Comparison of ENCODE assay signal across 31 cellular contexts in the genomic region with DNA sequence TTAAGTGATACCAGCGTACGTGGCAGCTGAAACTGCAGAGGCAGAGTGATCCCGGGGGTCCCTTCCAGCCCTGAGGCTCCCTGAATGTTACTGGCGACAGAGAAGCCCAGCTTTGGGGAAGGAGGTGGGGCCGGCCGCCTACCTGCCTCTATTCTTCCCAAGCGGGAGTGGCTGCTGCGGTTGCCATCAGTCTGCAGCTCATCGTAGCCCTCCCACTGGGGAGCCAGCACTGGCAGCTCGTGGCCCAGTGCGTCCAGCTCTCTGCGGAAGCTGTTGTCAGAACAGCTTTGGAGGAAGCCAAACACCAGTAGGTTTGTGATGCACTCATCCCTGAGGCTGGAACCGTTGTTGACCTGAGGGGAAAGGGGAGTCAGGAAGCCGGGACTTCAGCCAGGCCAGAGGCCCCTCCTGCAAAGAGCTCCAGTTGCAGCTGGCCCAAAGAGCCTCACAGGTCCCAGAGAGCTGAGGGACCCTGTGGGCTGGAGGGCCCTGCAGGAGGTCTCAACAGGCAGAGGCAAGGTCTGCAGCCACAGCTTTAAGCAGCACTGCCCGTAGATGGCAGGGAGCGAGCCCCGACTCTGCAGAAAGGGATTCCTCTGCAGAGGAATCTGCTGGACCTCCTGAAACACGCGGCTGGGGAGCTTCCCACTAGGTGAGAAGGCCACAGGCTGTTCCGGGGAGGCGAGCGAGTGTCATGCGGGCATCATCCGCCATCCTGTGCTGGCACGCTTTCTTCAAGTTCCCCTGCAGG. TPM values are rescaled to one million over a fixed set of nuclear protein-coding genes. Genes with fewer than 3 reads are reported as not detected.
DNase-seq lines count a peak whose midpoint lies in the region; ATAC-seq, FAIRE-seq and TF ChIP-seq lines count a peak whose summit lies in the region.
"Had no signal": no experiment of that assay in that cellular context is flagged by ENCODE, and none has a peak within 500 bp of the region (broad histone marks: within the 10 kb centered on the region; RNA-seq: fewer than 3 reads in every experiment).

No MANE protein-coding gene starts in this region.

- H3K27ac ChIP-seq in left ventricle myocardium inferior (replicated peaks): peak overlapping the region; percentile 42
- H3K27ac ChIP-seq: body of pancreas, gastroesophageal sphincter, Peyer's patch, SJCRH30, suprapubic skin had no signal

- intact Hi-C loops in left ventricle myocardium inferior (cut with micrococcal nuclease) (no loop called here), Right ventricle myocardium superior (cut with DNase I) (loop anchor here (5.0 to 10.0 kb wide), 2 partner anchors 161 to 333 kb away; a partner anchor contains a TSS)

- TF ChIP-seq CTCF in left ventricle myocardium inferior (IDR thresholded peaks at IDR 0.05; ENCODE audit: borderline replicate concordance): no peak

- peaks cover 23% of the 10 kb centered on the region for H3K4me1 ChIP-seq in left ventricle myocardium inferior
- H3K4me1 ChIP-seq: body of pancreas, Caco-2, HAP-1, Peyer's patch, SJCRH30 had no signal

- H3K9me3 ChIP-seq in left ventricle myocardium inferior (replicated peaks): no peaks in the 10 kb centered on the region
- H3K9me3 ChIP-seq: body of pancreas, Caco-2, gastroesophageal sphincter, HAP-1, Peyer's patch, SJCRH30, suprapubic skin had no signal

- FAIRE-seq in GM12891 (lab: Jason Lieb, UNC): no peak
- FAIRE-seq: GM12892, islet of Langerhans, TTC549 had no signal

- no peak for TF ChIP-seq POLR2A in GM12891 (IDR thresholded peaks at IDR 0.05; ENCODE audit: low read depth, low read length)

- ATAC-seq in Right ventricle myocardium superior (ENCODE audit: poor library complexity): no peak
- ATAC-seq: body of pancreas; gastroesophageal sphincter; stimulated activated memory B cell treated with anti-CD40 and anti-IgM and Interleukin-4, amounts not matched to agents 10 μg/mL and 1 μg/mL and 100 μg/mL, for 72 hours had no signal

- no peak for DNase-seq in left ventricle myocardium inferior
- DNase-seq in Right ventricle myocardium superior: no peak
- DNase-seq in cerebellar cortex (ENCODE audit: low spot score): peak; percentile 50
- peak; percentile 25 to 71 for DNase-seq in lung microvascular endothelial cell (ENCODE audit: low read depth in 2 of 2)
- no peak for DNase-seq in NCI-H1417 treated with DMSO at 0.1 percent for 48 hours (lab: John Stamatoyannopoulos, UW)
- DNase-seq in SK-N-DZ (ENCODE audit: low spot score): no peak
- DNase-seq in GM12891 (ENCODE audit: insufficient read length, low spot score): no peak
- DNase-seq in HuH-7 (ENCODE audit: low spot score): no peak
- DNase-seq: activated CD4-positive, alpha-beta T cell treated with anti-CD3 and anti-CD28 coated beads for 1 hour; activated gamma-delta T cell treated with Interleukin-2 at 50 U/mL for 16 hours; activated T-cell treated with anti-CD3 and anti-CD28 coated beads, Interleukin-2, amount 50 U/mL, for 1 hour; body of pancreas; Caco-2; DND-41; effector memory CD4-positive, alpha-beta T cell; NCI-H1105 treated with DMSO at 0.1 percent for 48 hours; NCI-H2081 treated with DMSO at 0.1 percent for 48 hours; NCI-H510A; Peyer's patch; SJCRH30; stimulated activated CD4-positive, alpha-beta T cell treated with anti-CD3 and anti-CD28 coated beads, Interleukin-2, amount 100 ng/mL, for 48 hours; T-helper 1 cell had no signal

- H3K27me3 ChIP-seq in left ventricle myocardium inferior (ENCODE audit: low read depth): no peaks in the 10 kb centered on the region
- H3K27me3 ChIP-seq: body of pancreas, gastroesophageal sphincter, Peyer's patch, SJCRH30, suprapubic skin had no signal

- H3K4me3 ChIP-seq in left ventricle myocardium inferior: no peak overlapping the region
- H3K4me3 ChIP-seq: body of pancreas, gastroesophageal sphincter, HAP-1, lung, Peyer's patch, SJCRH30, smooth muscle cell, suprapubic skin had no signal

- H3K36me3 ChIP-seq in left ventricle myocardium inferior: peaks cover 6% of the 10 kb centered on the region
- H3K36me3 ChIP-seq: HAP-1 had no signal

TF ChIP-seq in GM12891, 5 proteins besides CTCF, POLR2A, EP300 and RAD21:
- TF ChIP-seq POLR2AphosphoS5 (IDR thresholded peaks at IDR 0.05; ENCODE audit: low read depth, low read length) (no peak), PAX5 (IDR thresholded peaks at IDR 0.05; ENCODE audit: insufficient read depth, low read length, severe bottlenecking) (no peak)
TF ChIP-seq in GM12891: peak in this region for 0.

RNA-seq across cellular contexts. Expression of a gene that starts 30.4 kb away (rescaled TPM):
- total RNA-seq in left ventricle myocardium inferior (14.5 TPM), Right ventricle myocardium superior (20.0 TPM), lung microvascular endothelial cell (39.4 and 43.3 TPM in 2 replicates)
- polyA plus RNA-seq in SK-N-DZ (2014; cell fraction: cytosol; rRNA removed): 91.3 and 98.4 TPM in 2 replicates
- 69.5 and 119 TPM in 2 replicates for polyA plus RNA-seq in SK-N-DZ (2014; cell fraction: nucleus; rRNA removed)
- polyA plus RNA-seq in GM12891 (2012; ENCODE audit: low read depth, missing spikeins): 150 TPM

Comparison
In these comparisons a context has a peak if more than half of its experiments do, and no peak if none do; other contexts are left out.
1. DNase-seq: peak in cerebellar cortex (single experiment) and lung microvascular endothelial cell (2 of 2); none in left ventricle myocardium inferior (single experiment), Right ventricle myocardium superior (single experiment), NCI-H1417 treated with DMSO at 0.1 percent for 48 hours (single experiment), SK-N-DZ (single experiment), GM12891 (single experiment) and HuH-7 (single experiment).